In the genomic region with DNA sequence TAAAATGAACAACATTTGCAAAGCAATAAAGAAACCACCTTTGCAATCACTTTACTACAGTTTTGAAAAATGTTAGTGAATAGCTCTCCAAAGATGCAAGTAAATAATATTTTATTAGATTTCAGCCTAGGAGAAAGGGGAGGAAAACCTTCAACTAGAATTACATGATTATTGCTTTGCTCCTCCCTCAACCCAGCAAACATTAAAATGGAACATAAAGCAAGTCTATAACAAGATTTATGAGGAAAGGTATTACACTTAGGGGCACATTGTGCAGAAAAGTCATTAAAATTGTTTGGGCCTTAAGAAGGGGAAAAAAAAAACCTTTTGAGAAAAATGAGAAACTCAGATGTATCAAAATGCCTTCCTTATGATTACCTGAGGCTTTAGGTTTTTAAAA, we compare ENCODE assay signal across 1 cellular context.
TF ChIP-seq lines count a peak whose summit lies in the region.

No MANE protein-coding gene starts in this region.

TF ChIP-seq in HepG2, 621 proteins besides CTCF, POLR2A, EP300 and RAD21:
- TF ChIP-seq CREB1 (IDR thresholded peaks at IDR 0.05) (no peak), CREB1 (CRISPR knock-in tag; IDR thresholded peaks at IDR 0.05) (peak; percentile 29; the same call in 1 of the 2 replicates), RBFOX2 (IDR thresholded peaks at IDR 0.05; ENCODE audit: low read depth, low read length) (peak; percentile 68)
- TF ChIP-seq, protein P1, sequence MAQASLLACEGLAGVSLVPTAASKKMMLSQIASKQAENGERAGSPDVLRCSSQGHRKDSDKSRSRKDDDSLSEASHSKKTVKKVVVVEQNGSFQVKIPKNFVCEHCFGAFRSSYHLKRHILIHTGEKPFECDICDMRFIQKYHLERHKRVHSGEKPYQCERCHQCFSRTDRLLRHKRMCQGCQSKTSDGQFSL (CRISPR knock-in tag; IDR thresholded peaks at IDR 0.05), result no peak
- TF ChIP-seq, protein P2, sequence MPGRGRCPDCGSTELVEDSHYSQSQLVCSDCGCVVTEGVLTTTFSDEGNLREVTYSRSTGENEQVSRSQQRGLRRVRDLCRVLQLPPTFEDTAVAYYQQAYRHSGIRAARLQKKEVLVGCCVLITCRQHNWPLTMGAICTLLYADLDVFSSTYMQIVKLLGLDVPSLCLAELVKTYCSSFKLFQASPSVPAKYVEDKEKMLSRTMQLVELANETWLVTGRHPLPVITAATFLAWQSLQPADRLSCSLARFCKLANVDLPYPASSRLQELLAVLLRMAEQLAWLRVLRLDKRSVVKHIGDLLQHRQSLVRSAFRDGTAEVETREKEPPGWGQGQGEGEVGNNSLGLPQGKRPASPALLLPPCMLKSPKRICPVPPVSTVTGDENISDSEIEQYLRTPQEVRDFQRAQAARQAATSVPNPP (CRISPR knock-in tag; IDR thresholded peaks at IDR 0.05), result no peak
